Comparison of ENCODE assay signal across 19 cellular contexts in genomic region chr7:12964836-12965235, GRCh38.
A peak's percentile ranks its signal among the peaks of the same experiment; 100 is the strongest.
DNase-seq lines count a peak whose midpoint lies in the region; ATAC-seq, FAIRE-seq and TF ChIP-seq lines count a peak whose summit lies in the region.
"Had no signal": no experiment of that assay in that cellular context is flagged by ENCODE, and none has a peak within 500 bp of the region (broad histone marks: within the 10 kb centered on the region; RNA-seq: fewer than 3 reads in every experiment).

No MANE protein-coding gene starts in this region.

- in situ Hi-C loops in K562 (cut with MboI), result no loop called here

- H3K36me3 ChIP-seq in K562 (ENCODE audit: control insufficient read depth, insufficient read depth, low read length), result no peaks in the 10 kb centered on the region
- H3K36me3 ChIP-seq in neuronal stem cell (replicated peaks in 1 of 2; ENCODE audit: control insufficient read depth in 2 of 2, insufficient read depth in 2 of 2, low read length in 2 of 2), result no peaks in the 10 kb centered on the region
- H3K36me3 ChIP-seq: BE2C had no signal

- no peak overlapping the region for H3K27ac Mint-ChIP-seq in activated naive CD8-positive, alpha-beta T cell treated with anti-CD3 and anti-CD28 coated beads, Interleukin-2, amount 50 U/mL, for 24 hours
- no peak overlapping the region for H3K27ac Mint-ChIP-seq in naive thymus-derived CD8-positive, alpha-beta T cell
- H3K27ac Mint-ChIP-seq: HFFc6 had no signal

- H3K14ac ChIP-seq in neuronal stem cell (ENCODE audit: low read length), result no peak overlapping the region

- H4K8ac ChIP-seq in neuronal stem cell (ENCODE audit: low read depth, low read length), result no peak overlapping the region

- H4K20me1 ChIP-seq in K562 (replicated peaks; ENCODE audit: control insufficient read depth, insufficient read depth, low read length), result no peaks in the 10 kb centered on the region

- WGBS in K562 (ENCODE audit: insufficient coverage, low coverage, missing lambda C conversion rate), result 74% methylated on average over 4 of the region's 4 CpGs
- WGBS in neuronal stem cell (ENCODE audit: extremely low coverage in 2 of 2, insufficient read length in 2 of 2, insufficient replicate concordance in 1 of 2), 2 donors, result no CpG with 5 or more reads among the region's 4 CpGs

- TF ChIP-seq POLR2A in H54 (IDR thresholded peaks at IDR 0.05; ENCODE audit: low read depth, low read length) (no peak), K562 (conservative IDR thresholded peaks at IDR 0.05) (no peak)

- no peak overlapping the region for H3K4me2 ChIP-seq in K562 (ENCODE audit: insufficient read depth, low read length)
- H3K4me2 ChIP-seq in neuronal stem cell (ENCODE audit: insufficient read depth, low read length, poor library complexity, severe bottlenecking), result no peak overlapping the region
- H3K4me2 ChIP-seq: A549 had no signal

- H3K27me3 Mint-ChIP-seq in activated naive CD8-positive, alpha-beta T cell treated with anti-CD3 and anti-CD28 coated beads, Interleukin-2, amount 50 U/mL, for 24 hours, result peaks cover 19% of the 10 kb centered on the region
- peaks cover 3 to 33% (median 5%) of the 10 kb centered on the region in 5 donors for H3K27me3 Mint-ChIP-seq in naive thymus-derived CD8-positive, alpha-beta T cell

- H3K4me3 Mint-ChIP-seq in activated naive CD8-positive, alpha-beta T cell treated with anti-CD3 and anti-CD28 coated beads, Interleukin-2, amount 50 U/mL, for 24 hours, result no peak overlapping the region
- no peak overlapping the region for H3K4me3 Mint-ChIP-seq in naive thymus-derived CD8-positive, alpha-beta T cell
- H3K4me3 Mint-ChIP-seq: CD4-positive, alpha-beta memory T cell; HFFc6 had no signal

- H3K27me3 ChIP-seq in K562 (ENCODE audit: control insufficient read depth in 2 of 2, insufficient read depth in 2 of 2, low read length in 2 of 2) (no peaks in the 10 kb centered on the region), foreskin keratinocyte (no peaks in the 10 kb centered on the region), neuronal stem cell (ENCODE audit: control insufficient read depth in 3 of 3, insufficient read depth in 3 of 3, low read depth in 1 of 3, low read length in 3 of 3) (no peaks in the 10 kb centered on the region)
- H3K27me3 ChIP-seq: BE2C had no signal

- DNase-seq in H54 (ENCODE audit: insufficient read length, low spot score) (no peak), K562 (ENCODE audit: extremely low read depth in 1 of 4, low spot score in 3 of 4) (no peak), foreskin keratinocyte (peak; percentile 55 to 77), neuronal stem cell (ENCODE audit: low spot score) (no peak), GM03348 (ENCODE audit: low spot score) (no peak)
- DNase-seq in activated naive CD8-positive, alpha-beta T cell treated with anti-CD3 and anti-CD28 coated beads, Interleukin-2, amount 50 U/mL, for 24 hours, result no peak
- DNase-seq in naive thymus-derived CD8-positive, alpha-beta T cell, result no peak
- DNase-seq: BE2C; CD4-positive, alpha-beta memory T cell; DMS153; GF-D8; GM23248; HCEC 1CT; HFFc6 had no signal

- H3K4me1 ChIP-seq in K562 (replicated peaks in 1 of 2; ENCODE audit: control insufficient read depth in 2 of 2, insufficient read depth in 2 of 2, low read length in 2 of 2) (peaks cover 0 to 21% of the 10 kb centered on the region in 2 experiments; a peak in 3 of 5 replicates), foreskin keratinocyte (peaks cover 12% of the 10 kb centered on the region), neuronal stem cell (ENCODE audit: control insufficient read depth in 2 of 2, insufficient read depth in 1 of 2, low read depth in 1 of 2, low read length in 2 of 2) (peaks cover 3 to 19% of the 10 kb centered on the region in 2 donors)
- H3K4me1 ChIP-seq: A549, BE2C had no signal

- H3K4ac ChIP-seq in neuronal stem cell (ENCODE audit: low read length), result no peak overlapping the region

- no peak overlapping the region for H3K23ac ChIP-seq in neuronal stem cell (ENCODE audit: low read depth, low read length, poor library complexity)

- no peak overlapping the region for H2AK5ac ChIP-seq in neuronal stem cell (ENCODE audit: low read depth, low read length)

- H2BK15ac ChIP-seq in neuronal stem cell (ENCODE audit: low read length), result no peak overlapping the region

- no peak for TF ChIP-seq CTCF in K562 (IDR thresholded peaks at IDR 0.05 in 2 of 3, conservative IDR thresholded peaks at IDR 0.05 in 1 of 3; ENCODE audit: insufficient read depth in 2 of 3, low read depth in 1 of 3, low read length in 3 of 3)
- no peak for TF ChIP-seq CTCF in foreskin keratinocyte (conservative IDR thresholded peaks at IDR 0.05)

- H3K79me2 ChIP-seq in K562 (ENCODE audit: control insufficient read depth, insufficient read depth, low read length), result no peaks in the 10 kb centered on the region

- intact Hi-C loops in K562 (cut with micrococcal nuclease), result no loop called here

- H3K36me3 Mint-ChIP-seq in activated naive CD8-positive, alpha-beta T cell treated with anti-CD3 and anti-CD28 coated beads, Interleukin-2, amount 50 U/mL, for 24 hours (ENCODE audit: low read depth), result no peaks in the 10 kb centered on the region
- no peaks in the 10 kb centered on the region for H3K36me3 Mint-ChIP-seq in naive thymus-derived CD8-positive, alpha-beta T cell
- H3K36me3 Mint-ChIP-seq: CD4-positive, alpha-beta memory T cell had no signal

- no peak for ATAC-seq in K562
- ATAC-seq in foreskin keratinocyte, result peak; percentile 80
- ATAC-seq in activated naive CD8-positive, alpha-beta T cell treated with anti-CD3 and anti-CD28 coated beads, Interleukin-2, amount 50 U/mL, for 24 hours, result no peak
- no peak for ATAC-seq in naive thymus-derived CD8-positive, alpha-beta T cell
- ATAC-seq: A549, HepG2 had no signal

- H4K91ac ChIP-seq in neuronal stem cell (ENCODE audit: low read depth, low read length, poor library complexity), result no peak overlapping the region

- TF ChIP-seq EP300 in K562 (IDR thresholded peaks at IDR 0.05; ENCODE audit: low read length), result no peak

- FAIRE-seq in H54 (lab: Jason Lieb, UNC) (peak; percentile 6), K562 (lab: Jason Lieb, UNC) (no peak)
- FAIRE-seq: D721Med, HepG2, HTR-8/SVneo had no signal

- no peaks in the 10 kb centered on the region for H3K79me1 ChIP-seq in neuronal stem cell (ENCODE audit: low read depth, low read length)

- no peak overlapping the region for H3K4me3 ChIP-seq in K562
- no peak overlapping the region for H3K4me3 ChIP-seq in neuronal stem cell (ENCODE audit: low read length in 2 of 2)
- H3K4me3 ChIP-seq: A549, GM23248 had no signal

- peak overlapping the region; percentile 68 for H2AFZ ChIP-seq in K562 (ENCODE audit: low read depth, low read length)
- no peak overlapping the region for H2AFZ ChIP-seq in neuronal stem cell (ENCODE audit: low read length)
- H2AFZ ChIP-seq: GM23248 had no signal

- no peak overlapping the region for H2BK120ac ChIP-seq in neuronal stem cell (ENCODE audit: low read depth, low read length)

- H3K9me3 Mint-ChIP-seq in activated naive CD8-positive, alpha-beta T cell treated with anti-CD3 and anti-CD28 coated beads, Interleukin-2, amount 50 U/mL, for 24 hours, result no peaks in the 10 kb centered on the region
- no peaks in the 10 kb centered on the region for H3K9me3 Mint-ChIP-seq in naive thymus-derived CD8-positive, alpha-beta T cell
- H3K9me3 Mint-ChIP-seq: CD4-positive, alpha-beta memory T cell; HFFc6 had no signal

- TF ChIP-seq RAD21 in K562 (CRISPR knock-in tag; conservative IDR thresholded peaks at IDR 0.05 in 1 of 2, IDR thresholded peaks at IDR 0.05 in 1 of 2), result no peak

- peak overlapping the region; percentile 63 for H3K18ac ChIP-seq in neuronal stem cell (ENCODE audit: low read length)

- no TSS peak for BruUV-seq in K562 (replicated peaks; lab: Mats Ljungman, UMichigan)

- H3K27ac ChIP-seq in K562 (ENCODE audit: extremely low read depth, low read depth, low read length) (no peak overlapping the region), foreskin keratinocyte (no peak overlapping the region), neuronal stem cell (replicated peaks; ENCODE audit: low read length) (no peak overlapping the region)
- H3K27ac ChIP-seq: A549, C4-2B, GM23248 had no signal

- POLR2A ChIA-PET in K562 (lab: Yijun Ruan, JAX), result interaction anchor here (0.6 kb wide), 1 partner anchor 179 kb away, joined by 3 read pairs; no protein-coding TSS in a partner anchor
- POLR2A ChIA-PET in naive thymus-derived CD8-positive, alpha-beta T cell (lab: Charles Lee), result interaction anchor here (1.0 kb wide), 1 partner anchor 10 kb away, joined by 3 read pairs; no protein-coding TSS in a partner anchor

- no peaks in the 10 kb centered on the region for H3K4me1 Mint-ChIP-seq in activated naive CD8-positive, alpha-beta T cell treated with anti-CD3 and anti-CD28 coated beads, Interleukin-2, amount 50 U/mL, for 24 hours
- H3K4me1 Mint-ChIP-seq in naive thymus-derived CD8-positive, alpha-beta T cell, result no peaks in the 10 kb centered on the region
- H3K4me1 Mint-ChIP-seq: CD4-positive, alpha-beta memory T cell had no signal

- H3K9ac ChIP-seq in K562 (ENCODE audit: insufficient read depth in 1 of 2, low read depth in 2 of 2, low read length in 2 of 2) (no peak overlapping the region), neuronal stem cell (ENCODE audit: low read depth, low read length, poor library complexity) (no peak overlapping the region)
- H3K9ac ChIP-seq: GM23248 had no signal

- no peak overlapping the region for H2BK12ac ChIP-seq in neuronal stem cell (ENCODE audit: low read length)

- H3K9me1 ChIP-seq in K562 (ENCODE audit: control insufficient read depth, insufficient read depth, low read length), result no peaks in the 10 kb centered on the region

- CTCF ChIA-PET in K562 (lab: Yijun Ruan, JAX; ENCODE audit: low intra/inter-chr PET ratio), result no interaction called here

- H2BK5ac ChIP-seq in neuronal stem cell (ENCODE audit: low read length), result no peak overlapping the region

- H3K9me3 ChIP-seq in K562 (replicated peaks; ENCODE audit: control insufficient read depth, insufficient read depth, low read depth, low read length), result no peaks in the 10 kb centered on the region
- no peaks in the 10 kb centered on the region for H3K9me3 ChIP-seq in neuronal stem cell (replicated peaks in 1 of 2; ENCODE audit: control insufficient read depth in 2 of 2, insufficient read depth in 1 of 2, low read depth in 1 of 2, low read length in 2 of 2)
- H3K9me3 ChIP-seq: A549, BE2C had no signal

TF ChIP-seq in K562, 482 proteins besides CTCF, POLR2A, EP300 and RAD21 (continues in another document):
- TF ChIP-seq ZNF740 (CRISPR knock-in tag; IDR thresholded peaks at IDR 0.05), result no peak
- no peak for TF ChIP-seq ZNF740 (tag; IDR thresholded peaks at IDR 0.05)
- TF ChIP-seq SAFB2 (IDR thresholded peaks at IDR 0.05; ENCODE audit: borderline replicate concordance, low read depth, low read length, severe bottlenecking), result no peak
- TF ChIP-seq CBX3 (IDR thresholded peaks at IDR 0.05; ENCODE audit: borderline replicate concordance in 1 of 2, low read length in 2 of 2), result no peak
- no peak for TF ChIP-seq HLTF (IDR thresholded peaks at IDR 0.05)

Comparison
In these comparisons a context has a peak if more than half of its experiments do, and no peak if none do; other contexts are left out.
1. DNase-seq: peak in foreskin keratinocyte (2 of 2); none in H54 (single experiment), K562 (0 of 4), neuronal stem cell (single experiment), activated naive CD8-positive, alpha-beta T cell treated with anti-CD3 and anti-CD28 coated beads, Interleukin-2, amount 50 U/mL, for 24 hours (single experiment), GM03348 (single experiment) and naive thymus-derived CD8-positive, alpha-beta T cell (0 of 10).